Comparison of ENCODE assay signal across 9 cellular contexts in the genomic region with DNA sequence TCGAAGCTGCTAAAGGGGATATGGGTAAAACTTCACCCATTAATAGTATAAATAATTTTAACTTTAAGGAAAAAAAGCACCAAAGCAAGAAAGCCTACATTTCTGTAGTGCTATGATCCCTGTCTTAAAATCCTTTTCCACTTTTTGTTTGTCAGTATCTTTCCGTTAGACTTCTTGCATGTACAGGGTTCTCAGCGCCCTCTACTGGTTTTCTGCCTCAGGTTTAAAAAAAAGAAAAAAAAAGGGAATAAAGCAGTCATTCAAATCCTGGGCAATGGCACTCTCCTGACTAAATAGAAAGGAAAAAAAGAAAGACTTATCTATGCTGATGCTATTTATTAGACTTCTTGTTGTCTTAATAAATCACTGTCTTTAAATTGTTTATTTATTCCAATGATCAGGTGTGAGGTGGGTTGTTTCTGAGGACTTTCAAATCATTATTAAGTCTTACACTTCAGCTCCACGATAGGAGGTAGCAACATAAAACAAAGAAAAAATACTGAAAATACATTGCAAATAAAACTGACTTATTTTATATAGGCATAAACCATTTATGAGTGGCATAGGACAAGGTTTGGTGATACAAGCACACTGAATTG.
DNase-seq lines count a peak whose midpoint lies in the region; ATAC-seq and TF ChIP-seq lines count a peak whose summit lies in the region.
"Had no signal": no experiment of that assay in that cellular context is flagged by ENCODE, and none has a peak within 500 bp of the region (broad histone marks: within the 10 kb centered on the region; RNA-seq: fewer than 3 reads in every experiment).

No MANE protein-coding gene starts in this region.

- peak; percentile 80 to 84 for TF ChIP-seq RAD21 in liver (IDR thresholded peaks at IDR 0.05)

- H3K27ac ChIP-seq in brain microvascular endothelial cell (no peak overlapping the region), liver (ENCODE audit: low read depth in 1 of 2, low read length in 2 of 2) (no peak overlapping the region)
- H3K27ac ChIP-seq: BLaER1 had no signal

- H3K36me3 ChIP-seq in brain microvascular endothelial cell (replicated peaks): no peaks in the 10 kb centered on the region
- no peaks in the 10 kb centered on the region for H3K36me3 ChIP-seq in liver (ENCODE audit: control insufficient read depth in 4 of 4, insufficient read depth in 3 of 4, low read depth in 1 of 4, low read length in 3 of 4)
- H3K36me3 ChIP-seq: BLaER1 had no signal

- no peaks in the 10 kb centered on the region for H3K9me3 ChIP-seq in liver (ENCODE audit: control insufficient read depth in 4 of 4, low read length in 3 of 4)
- H3K9me3 ChIP-seq: BLaER1 had no signal

- H3K4me1 ChIP-seq in liver (ENCODE audit: control insufficient read depth in 4 of 4, insufficient read depth in 4 of 4, low read length in 3 of 4): no peaks in the 10 kb centered on the region
- H3K4me1 ChIP-seq: BLaER1 had no signal

- peak; percentile 36 for DNase-seq in NCI-H2029 (lab: John Stamatoyannopoulos, UW)
- no peak for DNase-seq in NCI-H2029 treated with DMSO at 0.1 percent for 48 hours (lab: John Stamatoyannopoulos, UW)
- DNase-seq in Jurkat, Clone E6-1 (ENCODE audit: low read depth, low spot score): peak; percentile 83
- peak; percentile 64 for DNase-seq in NOMO-1 treated with DMSO at 0.1 percent for 48 hours (lab: John Stamatoyannopoulos, UW; ENCODE audit: unreplicated experiment)
- peak; percentile 48 for DNase-seq in brain microvascular endothelial cell
- no peak for DNase-seq in stimulated activated naive CD4-positive, alpha-beta T cell treated with Interleukin-2 at 50 U/mL for 16 hours (lab: John Stamatoyannopoulos, UW)

- H3K9ac ChIP-seq in liver (ENCODE audit: low read depth in 1 of 2, low read length in 2 of 2): no peak overlapping the region
- H3K9ac ChIP-seq: BLaER1 had no signal

- peak; percentile 78 for TF ChIP-seq CTCF in brain microvascular endothelial cell (IDR thresholded peaks at IDR 0.05; ENCODE audit: low read depth, low read length, missing control alignments)
- TF ChIP-seq CTCF in liver (IDR thresholded peaks at IDR 0.05; ENCODE audit: low read depth, low read length, missing input control): peak; percentile 60

- WGBS in liver: 43% methylated on average over 4 of the region's 4 CpGs

- no peak overlapping the region for H3K4me3 ChIP-seq in Jurkat, Clone E6-1 (ENCODE audit: low read length)
- H3K4me3 ChIP-seq in brain microvascular endothelial cell (ENCODE audit: low read depth, low read length): no peak overlapping the region
- no peak overlapping the region for H3K4me3 ChIP-seq in liver (ENCODE audit: low read depth in 1 of 3, low read length in 3 of 3)
- H3K4me3 ChIP-seq: BLaER1 had no signal

- no peak for ATAC-seq in GM18517 (IDR thresholded peaks at IDR 0.05; ENCODE audit: unreplicated experiment)

- in situ Hi-C loops in brain microvascular endothelial cell (cut with HindIII; ENCODE audit: low pct_ligation_motif_present, low sequenced_read_pairs): no loop called here

- H3K27me3 ChIP-seq in brain microvascular endothelial cell (replicated peaks) (no peaks in the 10 kb centered on the region), liver (ENCODE audit: control insufficient read depth in 4 of 4, insufficient read depth in 4 of 4, low read length in 3 of 4) (no peaks in the 10 kb centered on the region)
- H3K27me3 ChIP-seq: BLaER1 had no signal

TF ChIP-seq in liver, 16 proteins besides CTCF, POLR2A, EP300 and RAD21:
- TF ChIP-seq FOXA1 (IDR thresholded peaks at IDR 0.05) (no peak), HNF4G (IDR thresholded peaks at IDR 0.05) (no peak), JUND (IDR thresholded peaks at IDR 0.05) (no peak)

Comparison
In these comparisons a context has a peak if more than half of its experiments do, and no peak if none do; other contexts are left out.
1. DNase-seq: peak in NCI-H2029 (single experiment), Jurkat, Clone E6-1 (single experiment), NOMO-1 treated with DMSO at 0.1 percent for 48 hours (single experiment) and brain microvascular endothelial cell (single experiment); none in NCI-H2029 treated with DMSO at 0.1 percent for 48 hours (single experiment) and stimulated activated naive CD4-positive, alpha-beta T cell treated with Interleukin-2 at 50 U/mL for 16 hours (single experiment).